Comparison of ENCODE assay signal across 23 cellular contexts in the genomic region with DNA sequence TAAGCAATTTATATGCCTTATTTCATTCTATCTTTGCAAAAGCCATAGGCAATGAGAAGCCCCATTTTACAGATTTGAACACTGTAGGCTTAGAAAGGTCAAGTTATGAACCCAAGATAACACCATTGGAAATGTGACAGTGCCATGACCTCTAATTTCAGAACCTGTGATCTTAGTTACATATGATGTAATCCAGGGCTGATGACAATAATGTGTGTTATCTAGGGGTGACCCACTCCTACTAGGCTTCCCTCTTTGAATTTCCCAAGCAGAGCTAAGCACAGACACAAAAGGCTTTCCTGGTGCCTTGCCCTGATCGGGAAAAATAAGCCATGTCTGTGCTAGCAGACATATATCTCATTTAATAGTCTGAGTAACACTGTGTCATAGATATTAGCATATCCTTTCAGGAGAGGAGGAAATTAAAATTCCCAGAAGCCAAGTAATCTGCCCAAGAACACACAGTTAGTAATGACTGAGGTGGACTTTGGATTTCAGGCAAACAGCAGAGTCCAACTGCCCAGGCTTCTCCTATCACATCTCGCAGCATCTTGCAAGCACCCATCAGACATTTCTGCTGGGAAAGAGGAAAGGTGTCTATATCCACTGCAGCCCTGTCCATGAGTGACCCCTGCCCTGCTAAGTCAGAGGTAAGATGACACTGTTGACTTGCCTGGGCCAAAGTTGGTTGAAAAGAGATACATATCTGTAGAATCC. TPM values are rescaled to one million over a fixed set of nuclear protein-coding genes. Genes with fewer than 3 reads are reported as not detected.
"Had no signal": no experiment of that assay in that cellular context is flagged by ENCODE, and none has a peak within 500 bp of the region (broad histone marks: within the 10 kb centered on the region; RNA-seq: fewer than 3 reads in every experiment).

No MANE protein-coding gene starts in this region.

- H3K4me3 ChIP-seq: ascending aorta, coronary artery, upper lobe of right lung had no signal

- H3K27ac ChIP-seq: ascending aorta, coronary artery, upper lobe of right lung, WERI-Rb-1 had no signal

- H3K27me3 ChIP-seq: ascending aorta, upper lobe of right lung had no signal

- H3K36me3 Mint-ChIP-seq: activated naive CD8-positive, alpha-beta T cell treated with anti-CD3 and anti-CD28 coated beads, Interleukin-2, amount 10 ng/mL, durations not matched to agents 7 days and 5 days had no signal

- H3K9me3 ChIP-seq: ascending aorta, upper lobe of right lung had no signal

- H3K27ac Mint-ChIP-seq: activated CD8-positive, alpha-beta T cell treated with anti-CD3 and anti-CD28 coated beads for 36 hours; activated naive CD8-positive, alpha-beta T cell treated with anti-CD3 and anti-CD28 coated beads, Interleukin-2, amount 10 ng/mL, durations not matched to agents 7 days and 5 days; activated T-cell treated with anti-CD3 and anti-CD28 coated beads, Interleukin-2, amount 50 U/mL, for 72 hours; nephron; stimulated activated naive CD8-positive, alpha-beta T cell treated with anti-CD3 and anti-CD28 coated beads, Interleukin-15, Interleukin-2, amounts not matched to agents 100 ng/mL and 50 ng/mL, for 24 hours had no signal

- H3K4me1 Mint-ChIP-seq: activated naive CD8-positive, alpha-beta T cell treated with anti-CD3 and anti-CD28 coated beads, Interleukin-2, amount 10 ng/mL, durations not matched to agents 7 days and 5 days had no signal

- H3K4me3 Mint-ChIP-seq: activated CD8-positive, alpha-beta T cell treated with anti-CD3 and anti-CD28 coated beads for 36 hours; activated naive CD8-positive, alpha-beta T cell treated with anti-CD3 and anti-CD28 coated beads, Interleukin-2, amount 10 ng/mL, durations not matched to agents 7 days and 5 days; activated T-cell treated with anti-CD3 and anti-CD28 coated beads, Interleukin-2, amount 50 U/mL, for 72 hours; nephron; stimulated activated naive CD8-positive, alpha-beta T cell treated with anti-CD3 and anti-CD28 coated beads, Interleukin-15, Interleukin-2, amounts not matched to agents 100 ng/mL and 50 ng/mL, for 24 hours had no signal

- H3K9me3 Mint-ChIP-seq: activated CD8-positive, alpha-beta T cell treated with anti-CD3 and anti-CD28 coated beads for 36 hours; activated naive CD8-positive, alpha-beta T cell treated with anti-CD3 and anti-CD28 coated beads, Interleukin-2, amount 10 ng/mL, durations not matched to agents 7 days and 5 days; nephron; stimulated activated naive CD8-positive, alpha-beta T cell treated with anti-CD3 and anti-CD28 coated beads, Interleukin-15, Interleukin-2, amounts not matched to agents 100 ng/mL and 50 ng/mL, for 24 hours had no signal

- H3K4me1 ChIP-seq: ascending aorta had no signal

- ATAC-seq: activated CD8-positive, alpha-beta T cell treated with anti-CD3 and anti-CD28 coated beads for 36 hours; activated T-cell treated with anti-CD3 and anti-CD28 coated beads, Interleukin-2, amount 50 U/mL, for 72 hours had no signal

- FAIRE-seq: endothelial cell of umbilical vein had no signal

- H3K36me3 ChIP-seq: ascending aorta, upper lobe of right lung, WERI-Rb-1 had no signal

- DNase-seq: activated CD4-positive, alpha-beta T cell treated with anti-CD3 and anti-CD28 coated beads for 4 hours; activated CD8-positive, alpha-beta memory T cell treated with anti-CD3 and anti-CD28 coated beads, Interleukin-2, amount 50 U/mL, for 4 hours; activated CD8-positive, alpha-beta T cell treated with anti-CD3 and anti-CD28 coated beads for 36 hours; activated gamma-delta T cell treated with Interleukin-2 at 50 U/mL for 16 hours; activated naive CD8-positive, alpha-beta T cell treated with anti-CD3 and anti-CD28 coated beads, Interleukin-2, amount 10 ng/mL, durations not matched to agents 7 days and 5 days; activated T-cell treated with anti-CD3 and anti-CD28 coated beads, Interleukin-2, amount 50 U/mL, for 72 hours; effector CD4-positive, alpha-beta T cell; hippocampal formation; stimulated activated CD4-positive, alpha-beta T cell treated with anti-CD3 and anti-CD28 coated beads, Interleukin-2, amount 100 ng/mL, for 48 hours; stimulated activated CD8-positive, alpha-beta memory T cell treated with anti-CD3 and anti-CD28 coated beads, Interleukin-4, amount 100 ng/mL, for 48 hours; T1000; upper lobe of right lung; WERI-Rb-1 had no signal

RNA-seq across cellular contexts. Expression of gene TECTB, which starts 2.8 kb away (rescaled TPM):
- total RNA-seq: activated CD8-positive, alpha-beta T cell treated with anti-CD3 and anti-CD28 coated beads for 36 hours; activated naive CD8-positive, alpha-beta T cell treated with anti-CD3 and anti-CD28 coated beads, Interleukin-2, amount 10 ng/mL, durations not matched to agents 7 days and 5 days; activated T-cell treated with anti-CD3 and anti-CD28 coated beads, Interleukin-2, amount 50 U/mL, for 72 hours; ascending aorta; cardiac septum; endothelial cell of umbilical vein; fibroblast of lung; omental fat pad; pulmonary artery endothelial cell; temporal lobe; upper lobe of right lung had no signal
- polyA plus RNA-seq: endothelial cell of umbilical vein, fibroblast of lung had no signal
